Comparison of ENCODE assay signal across 1 cellular context in the genomic region with DNA sequence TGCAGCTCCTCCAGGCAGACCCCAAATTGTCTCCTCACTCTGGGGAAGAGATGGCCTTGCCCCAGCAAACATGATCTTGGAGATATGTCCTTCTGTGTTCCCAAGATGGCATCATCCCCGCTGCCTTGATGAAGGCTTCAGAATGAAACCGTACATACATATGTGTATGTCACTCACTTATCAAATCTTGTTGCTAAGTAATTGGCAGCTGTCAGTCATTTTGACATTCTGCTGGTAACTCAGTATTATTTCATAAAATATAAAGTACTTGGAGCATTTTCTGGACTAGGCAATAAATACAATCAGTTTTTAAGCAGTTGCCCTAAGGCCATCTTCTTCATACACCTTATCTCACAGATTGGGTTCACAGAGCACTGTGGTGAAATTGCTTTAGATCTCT.
TF ChIP-seq lines count a peak whose summit lies in the region.

No MANE protein-coding gene starts in this region.

TF ChIP-seq in SK-N-SH, 30 proteins besides CTCF, POLR2A, EP300 and RAD21 (continued from another document):
- TF ChIP-seq, protein P1, sequence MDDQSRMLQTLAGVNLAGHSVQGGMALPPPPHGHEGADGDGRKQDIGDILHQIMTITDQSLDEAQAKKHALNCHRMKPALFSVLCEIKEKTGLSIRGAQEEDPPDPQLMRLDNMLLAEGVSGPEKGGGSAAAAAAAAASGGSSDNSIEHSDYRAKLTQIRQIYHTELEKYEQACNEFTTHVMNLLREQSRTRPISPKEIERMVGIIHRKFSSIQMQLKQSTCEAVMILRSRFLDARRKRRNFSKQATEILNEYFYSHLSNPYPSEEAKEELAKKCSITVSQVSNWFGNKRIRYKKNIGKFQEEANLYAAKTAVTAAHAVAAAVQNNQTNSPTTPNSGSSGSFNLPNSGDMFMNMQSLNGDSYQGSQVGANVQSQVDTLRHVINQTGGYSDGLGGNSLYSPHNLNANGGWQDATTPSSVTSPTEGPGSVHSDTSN (IDR thresholded peaks at IDR 0.05): no peak
- TF ChIP-seq SMC3 (IDR thresholded peaks at IDR 0.05; ENCODE audit: low read depth, low read length) (no peak), RXRA (IDR thresholded peaks at IDR 0.05; ENCODE audit: borderline replicate concordance, low read depth) (no peak), NRF1 (IDR thresholded peaks at IDR 0.05; ENCODE audit: low read depth, low read length) (no peak), YY1 (IDR thresholded peaks at IDR 0.05; ENCODE audit: low read depth) (no peak), FOSL2 (IDR thresholded peaks at IDR 0.05; ENCODE audit: borderline replicate concordance, low read depth) (no peak), NFIC (IDR thresholded peaks at IDR 0.05; ENCODE audit: borderline replicate concordance) (no peak), GABPA (IDR thresholded peaks at IDR 0.05; ENCODE audit: low read depth) (no peak), FOXM1 (IDR thresholded peaks at IDR 0.05; ENCODE audit: low read depth) (no peak), MEF2A (IDR thresholded peaks at IDR 0.05; ENCODE audit: borderline replicate concordance, low read depth) (no peak), TEAD4 (IDR thresholded peaks at IDR 0.05; ENCODE audit: borderline replicate concordance, insufficient read depth) (no peak)
